Comparison of ENCODE assay signal across 26 cellular contexts in genomic region chr1:213995603-213996002, GRCh38. TPM values are rescaled to one million over a fixed set of nuclear protein-coding genes. Genes with fewer than 3 reads are reported as not detected.
"Had no signal": no experiment of that assay in that cellular context is flagged by ENCODE, and none has a peak within 500 bp of the region (broad histone marks: within the 10 kb centered on the region; RNA-seq: fewer than 3 reads in every experiment).

No MANE protein-coding gene starts in this region.

- H3K4me3 ChIP-seq: esophagus squamous epithelium, lower lobe of right lung, smooth muscle cell, thoracic aorta, tibial nerve, upper lobe of left lung had no signal

- H3K36me3 Mint-ChIP-seq: immature natural killer cell had no signal

- H3K27ac ChIP-seq: esophagus squamous epithelium, lower lobe of right lung, parathyroid adenoma, thoracic aorta, tibial nerve, upper lobe of left lung had no signal

- H3K4me1 ChIP-seq: esophagus squamous epithelium, lower lobe of right lung, parathyroid adenoma, tibial nerve, upper lobe of left lung had no signal

- H3K4me1 Mint-ChIP-seq: immature natural killer cell; naive thymus-derived CD8-positive, alpha-beta T cell; stimulated activated naive CD8-positive, alpha-beta T cell treated with anti-CD3 and anti-CD28 coated beads, Interleukin-15, amount 100 ng/mL, for 72 hours had no signal

- H3K27ac Mint-ChIP-seq: immature natural killer cell; naive thymus-derived CD8-positive, alpha-beta T cell; nephron progenitor cell; progenitor cell of endocrine pancreas; stimulated activated naive CD8-positive, alpha-beta T cell treated with anti-CD3 and anti-CD28 coated beads, Interleukin-15, amount 100 ng/mL, for 72 hours had no signal

- H3K4me3 Mint-ChIP-seq: immature natural killer cell; naive thymus-derived CD8-positive, alpha-beta T cell; nephron progenitor cell; stimulated activated naive CD8-positive, alpha-beta T cell treated with anti-CD3 and anti-CD28 coated beads, Interleukin-15, amount 100 ng/mL, for 72 hours had no signal

- H3K36me3 ChIP-seq: esophagus squamous epithelium, lower lobe of right lung, thoracic aorta, tibial nerve, upper lobe of left lung had no signal

- H3K27me3 Mint-ChIP-seq: progenitor cell of endocrine pancreas had no signal

- H3K9me3 ChIP-seq: esophagus squamous epithelium, heart right ventricle, lower lobe of right lung, thoracic aorta, tibial nerve, upper lobe of left lung had no signal

- DNase-seq: cortex of kidney; effector CD8-positive, alpha-beta T cell; esophagus squamous epithelium; foreskin melanocyte; glutamatergic neuron; heart right ventricle; immature natural killer cell; islet precursor cell; kidney glomerular epithelial cell; left colon; left ventricle myocardium superior; lower lobe of right lung; naive thymus-derived CD8-positive, alpha-beta T cell; nephron progenitor cell; stimulated activated CD4-positive, alpha-beta T cell treated with anti-CD3 and anti-CD28 coated beads, Interleukin-12 subunit alpha, Interleukin-12 subunit beta, amount 100 ng/mL, for 4 hours; stimulated activated CD4-positive, alpha-beta T cell treated with anti-CD3 and anti-CD28 coated beads, Interleukin-1b, Interleukin-23, amount 100 ng/mL, for 48 hours; stimulated activated CD4-positive, alpha-beta T cell treated with anti-CD3 and anti-CD28 coated beads, Interleukin-4, amount 100 ng/mL, for 1 hour; stimulated activated CD8-positive, alpha-beta memory T cell treated with anti-CD3 and anti-CD28 coated beads, Interleukin-4, amount 100 ng/mL, for 48 hours; stimulated activated naive CD4-positive, alpha-beta T cell; stimulated activated naive CD8-positive, alpha-beta T cell treated with anti-CD3 and anti-CD28 coated beads, Interleukin-15, amount 100 ng/mL, for 72 hours; upper lobe of left lung had no signal

- H3K27me3 ChIP-seq: upper lobe of left lung had no signal

RNA-seq across cellular contexts. Expression of gene PROX1, which starts 7.8 kb away (rescaled TPM):
- total RNA-seq: naive thymus-derived CD8-positive, alpha-beta T cell had no signal
